8 cellular contexts compared by ENCODE assay signal in the genomic region with DNA sequence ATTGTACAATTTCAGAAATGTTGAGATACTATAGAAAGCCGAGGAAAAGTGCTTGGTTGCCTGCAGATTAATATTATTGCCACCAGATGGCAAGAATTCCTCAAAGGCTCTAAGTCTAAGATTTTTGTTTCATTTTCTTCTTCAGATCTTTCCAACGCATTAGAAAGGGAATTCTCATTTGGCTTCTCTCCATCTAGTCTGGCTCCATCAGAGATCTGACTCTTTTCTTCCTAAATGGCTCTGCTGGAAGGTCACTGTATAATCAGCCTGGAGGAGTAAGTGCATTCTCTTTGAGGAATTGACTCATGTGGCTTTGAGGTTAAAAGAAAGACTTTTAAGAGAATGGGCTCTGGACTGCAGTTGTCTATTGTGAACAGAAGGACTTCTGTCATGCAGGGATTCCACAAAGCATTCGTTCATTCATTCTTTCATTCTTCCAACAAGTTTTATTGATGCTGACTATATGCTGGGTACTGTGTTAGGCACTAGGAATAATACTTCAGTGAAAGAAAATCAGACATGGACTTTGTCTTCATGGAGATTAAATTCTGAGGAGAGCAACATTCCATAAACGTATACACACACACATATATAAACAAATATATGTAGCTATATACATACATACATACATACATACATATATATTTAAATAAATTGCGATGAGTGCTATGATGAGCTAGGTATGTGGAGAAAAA. TPM values are rescaled to one million over a fixed set of nuclear protein-coding genes. Genes with fewer than 3 reads are reported as not detected.
DNase-seq lines count a peak whose midpoint lies in the region; ATAC-seq and TF ChIP-seq lines count a peak whose summit lies in the region.

No MANE protein-coding gene starts in this region.

- no peaks in the 10 kb centered on the region for H3K36me3 Mint-ChIP-seq in Calu3 (ENCODE audit: insufficient read depth, unreplicated experiment)
- H3K36me3 Mint-ChIP-seq in HFFc6 (ENCODE audit: low read depth) = no peaks in the 10 kb centered on the region

- H3K79me2 ChIP-seq in osteoblast (ENCODE audit: insufficient read depth, low read length) = no peaks in the 10 kb centered on the region

- H3K4me3 ChIP-seq in osteoblast (ENCODE audit: insufficient read depth, low read length) = peak overlapping the region; percentile 53

- no TSS peak for BruUV-seq in Calu3 (replicated peaks; lab: Mats Ljungman, UMichigan)

- H3K27ac ChIP-seq in osteoblast (ENCODE audit: low read depth, low read length) = no peak overlapping the region

- DNase-seq in Calu3 (peak; percentile 9), HFFc6 (peak; percentile 82), SW480 (ENCODE audit: low spot score) (peak; percentile 50), fibroblast of peridontal ligament (ENCODE audit: extremely low read depth) (peak; percentile 82), osteoblast (ENCODE audit: insufficient read length, low spot score, missing footprints) (peak; percentile 77)
- no peak for DNase-seq in stimulated activated CD4-positive, alpha-beta T cell treated with anti-CD3 and anti-CD28 coated beads, Interleukin-2, amount 100 ng/mL, for 24 hours

- no peak overlapping the region for H3K27ac Mint-ChIP-seq in Calu3 (ENCODE audit: unreplicated experiment)
- H3K27ac Mint-ChIP-seq in HFFc6 = no peak overlapping the region

- ATAC-seq in HG02884 (IDR thresholded peaks at IDR 0.05; ENCODE audit: unreplicated experiment) = no peak
- no peak for ATAC-seq in GM21381 (IDR thresholded peaks at IDR 0.05; ENCODE audit: unreplicated experiment)

- CTCF ChIA-PET in Calu3 (lab: Charles Lee) = interaction anchor here (0.5 to 1.3 kb wide), 4 partner anchors 42 to 144 kb away, joined by 3 to 4 read pairs (median 3); a partner anchor contains a TSS

- H3K4me1 Mint-ChIP-seq in Calu3 (ENCODE audit: low read depth, unreplicated experiment) = peaks cover 13% of the 10 kb centered on the region
- peaks cover 10% of the 10 kb centered on the region for H3K4me1 Mint-ChIP-seq in HFFc6 (ENCODE audit: low read depth)

- peaks cover 4% of the 10 kb centered on the region for H3K4me1 ChIP-seq in osteoblast (ENCODE audit: insufficient read depth, low read length)

- H2AFZ ChIP-seq in osteoblast (ENCODE audit: low read length) = peak overlapping the region; percentile 73

- no peaks in the 10 kb centered on the region for H3K9me3 ChIP-seq in osteoblast (ENCODE audit: low read depth, low read length)

- intact Hi-C loops in Calu3 (cut with micrococcal nuclease; ENCODE audit: unreplicated experiment) = loop anchor here (1.0 to 5.0 kb wide), 3 partner anchors 40 to 92 kb away; no protein-coding TSS in a partner anchor

- peaks cover 13% of the 10 kb centered on the region for H3K27me3 Mint-ChIP-seq in Calu3 (ENCODE audit: unreplicated experiment)
- peaks cover 16% of the 10 kb centered on the region for H3K27me3 Mint-ChIP-seq in HFFc6 (ENCODE audit: insufficient read depth)

- peak overlapping the region; percentile 76 for H3K4me2 ChIP-seq in osteoblast (ENCODE audit: insufficient read depth, low read length)

- TF ChIP-seq CTCF in Calu3 (IDR thresholded peaks at IDR 0.05; ENCODE audit: unreplicated experiment) = peak; percentile 40
- TF ChIP-seq CTCF in HFFc6 (IDR thresholded peaks at IDR 0.05) = peak; percentile 77
- peak; percentile 55 for TF ChIP-seq CTCF in osteoblast (IDR thresholded peaks at IDR 0.05; ENCODE audit: extremely low read depth, low read depth, low read length)

- H3K36me3 ChIP-seq in osteoblast (ENCODE audit: insufficient read depth, low read length) = no peaks in the 10 kb centered on the region

- peaks cover 4% of the 10 kb centered on the region for H3K27me3 ChIP-seq in osteoblast (ENCODE audit: insufficient read depth, low read length)

- H3K4me3 Mint-ChIP-seq in Calu3 (ENCODE audit: low read depth, unreplicated experiment) = no peak overlapping the region
- H3K4me3 Mint-ChIP-seq in HFFc6 = peak overlapping the region; percentile 59

- H4K20me1 ChIP-seq in osteoblast (ENCODE audit: insufficient read depth, low read length) = no peaks in the 10 kb centered on the region

- H3K9me3 Mint-ChIP-seq in Calu3 (ENCODE audit: low read depth, unreplicated experiment) = no peaks in the 10 kb centered on the region
- no peaks in the 10 kb centered on the region for H3K9me3 Mint-ChIP-seq in HFFc6

RNA-seq across cellular contexts. Expression of a gene that starts 55.3 kb away (rescaled TPM):
- total RNA-seq in Calu3 (2022) (not detected in 2 replicates), osteoblast (not detected in 2 replicates)
- total RNA-seq in HFFc6 (2021; fragmentation: NEBNext Ultra II Directional; extraction: Animal tissue kit (Norgen Biotek cat#: 25700)) = not detected

Comparison
In these comparisons a context has a peak if more than half of its experiments do, and no peak if none do; other contexts are left out.
1. DNase-seq: peak in Calu3 (single experiment), HFFc6 (single experiment), SW480 (single experiment), fibroblast of peridontal ligament (single experiment) and osteoblast (single experiment); none in stimulated activated CD4-positive, alpha-beta T cell treated with anti-CD3 and anti-CD28 coated beads, Interleukin-2, amount 100 ng/mL, for 24 hours (0 of 2).
2. Peak in every context shown above with its lines, with median percentiles within 50 percentile points of each other: CTCF ChIP-seq.